8 cellular contexts compared by ENCODE assay signal in the genomic region with DNA sequence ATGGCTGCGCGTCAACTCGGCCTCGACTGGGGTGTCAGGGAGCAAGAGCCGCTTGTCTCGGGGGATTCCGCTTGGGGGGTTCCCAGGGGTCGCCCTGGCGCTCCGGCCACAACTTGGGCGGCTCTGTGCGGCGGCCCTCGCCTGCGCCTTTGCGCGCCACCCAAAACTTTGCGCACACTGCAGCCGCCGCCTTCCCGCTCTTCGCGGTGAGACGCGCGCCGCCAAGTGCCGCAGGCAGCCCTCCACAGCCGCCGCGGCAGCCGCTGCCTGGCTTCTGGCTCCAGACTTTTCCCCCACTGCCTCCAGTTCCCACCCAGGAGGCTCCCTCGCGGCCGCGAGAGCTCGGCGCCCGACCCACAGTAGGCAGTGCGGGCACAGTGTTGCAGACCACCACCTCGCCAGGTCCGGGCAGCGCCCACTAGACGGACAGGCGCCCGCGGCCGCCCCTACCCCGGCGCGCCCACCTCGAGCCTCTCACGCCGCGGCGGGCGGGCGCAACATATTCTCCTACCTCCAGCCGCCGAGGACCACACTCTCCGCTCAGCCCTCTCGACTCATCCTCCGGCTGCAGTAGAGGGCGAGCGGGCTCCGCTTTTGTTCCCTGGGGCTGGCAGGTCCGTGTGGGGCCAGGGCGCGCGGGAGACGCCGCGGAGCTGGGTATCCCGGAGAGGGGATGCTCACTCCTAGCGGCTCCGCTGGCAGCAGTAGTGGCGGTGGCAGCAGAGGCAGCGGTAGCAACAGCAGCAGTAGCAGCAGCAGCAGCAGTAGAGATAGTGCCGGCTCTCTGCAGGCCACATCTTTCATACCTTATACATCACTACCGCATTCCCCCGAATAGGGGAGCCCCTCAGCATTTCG.
DNase-seq lines count a peak whose midpoint lies in the region; ATAC-seq, FAIRE-seq and TF ChIP-seq lines count a peak whose summit lies in the region.

No MANE protein-coding gene starts in this region.

- SMC1A ChIA-PET in GM12878 (lab: Charles Lee; ENCODE audit: uncharacterized antibody, unreplicated experiment): interaction anchor here (0.6 kb wide), 1 partner anchor 97 kb away, joined by 3 read pairs; no protein-coding TSS in a partner anchor

- TF ChIP-seq POLR2A in GM18505 (IDR thresholded peaks at IDR 0.05; ENCODE audit: borderline replicate concordance, extremely low read depth, insufficient read depth, insufficient read length): no peak
- no peak for TF ChIP-seq POLR2A in GM12878 (IDR thresholded peaks at IDR 0.05; ENCODE audit: low read depth, low read length)

- H3K27me3 ChIP-seq in GM12878 (replicated peaks in 1 of 2; ENCODE audit: control insufficient read depth in 2 of 2, insufficient read depth in 2 of 2, low read length in 1 of 2): peaks cover 5 to 6% of the 10 kb centered on the region in 2 experiments; a peak in 3 of 4 replicates
- H3K27me3 ChIP-seq in iPS-18a (ENCODE audit: control insufficient read depth, insufficient read depth, low read length): peaks cover 34% of the 10 kb centered on the region

- H3K9me3 ChIP-seq in GM12878 (replicated peaks; ENCODE audit: control insufficient read depth, insufficient read depth, low read length) (no peaks in the 10 kb centered on the region), iPS-18a (ENCODE audit: control insufficient read depth, low read depth, low read length) (no peaks in the 10 kb centered on the region)

- no peak for TF ChIP-seq RAD21 in GM12878 (IDR thresholded peaks at IDR 0.05; ENCODE audit: insufficient read depth, low read depth, low read length)

- RAD21 ChIA-PET in GM12878 (lab: Charles Lee; ENCODE audit: unreplicated experiment): no interaction called here

- CTCF ChIA-PET in GM12878 (lab: Yijun Ruan, JAX): no interaction called here

- peak overlapping the region; percentile 23; the same call in 1 of the 2 replicates for H3K4me2 ChIP-seq in GM12878 (ENCODE audit: control insufficient read depth, insufficient read depth)

- intact Hi-C loops in GM12878 (cut with micrococcal nuclease; ENCODE audit: unreplicated experiment): no loop called here

- H3K4me1 ChIP-seq in GM12878 (ENCODE audit: control insufficient read depth, insufficient read depth, low read length): no peaks in the 10 kb centered on the region
- H3K4me1 ChIP-seq in iPS-18a (ENCODE audit: control insufficient read depth, low read depth, low read length): peaks cover 22% of the 10 kb centered on the region

- in situ Hi-C loops in GM12878 (cut with MboI): no loop called here

- no peaks in the 10 kb centered on the region for H4K20me1 ChIP-seq in GM12878 (ENCODE audit: control insufficient read depth, insufficient read depth)

- no peaks in the 10 kb centered on the region for H3K79me2 ChIP-seq in GM12878 (ENCODE audit: control insufficient read depth, insufficient read depth, low read length)

- H3K27ac ChIP-seq in GM12878 (ENCODE audit: control insufficient read depth, insufficient read depth) (no peak overlapping the region), iPS-18a (ENCODE audit: low read length) (no peak overlapping the region)

- ATAC-seq in GM18505 (IDR thresholded peaks at IDR 0.05; ENCODE audit: unreplicated experiment) (peak; percentile 62), GM12878 (peak; percentile 25; the same call in 2 of the 3 replicates), GM21737 (IDR thresholded peaks at IDR 0.05; ENCODE audit: unreplicated experiment) (no peak)

- no TSS peak for BruUV-seq in GM12878 (replicated peaks; lab: Mats Ljungman, UMichigan)

- no peak for TF ChIP-seq EP300 in GM12878 (IDR thresholded peaks at IDR 0.05; ENCODE audit: borderline replicate concordance in 1 of 2, control insufficient read depth in 1 of 2, low read depth in 2 of 2, low read length in 2 of 2)

- 15% methylated on average over 69 of the region's 82 CpGs for WGBS in GM12878 (ENCODE audit: insufficient coverage, insufficient replicate concordance, low lambda C conversion rate, missing lambda C conversion rate)

- POLR2A ChIA-PET in GM12878 (lab: Charles Lee): no interaction called here

- H3K4me3 ChIP-seq in GM12878 (no peak overlapping the region), iPS-18a (ENCODE audit: low read length) (peak overlapping the region; percentile 70), skeletal muscle cell (ENCODE audit: low read depth, low read length) (peak overlapping the region; percentile 42)

- no peak for TF ChIP-seq CTCF in GM12878 (IDR thresholded peaks at IDR 0.05 in 2 of 3, conservative IDR thresholded peaks at IDR 0.05 in 1 of 3; ENCODE audit: control insufficient read depth in 2 of 3, extremely low read depth in 1 of 3, insufficient read depth in 1 of 3, low read depth in 3 of 3, low read length in 3 of 3)

- DNase-seq in NCI-H1105 treated with DMSO at 0.1 percent for 48 hours (lab: John Stamatoyannopoulos, UW) (peak; percentile 55), GM12878 (ENCODE audit: low read depth, low spot score) (no peak), skeletal muscle cell (ENCODE audit: low read depth) (no peak), T1000 (lab: John Stamatoyannopoulos, UW) (no peak)
- DNase-seq in activated CD4-positive, CD25-positive, alpha-beta regulatory T cell treated with anti-CD3 and anti-CD28 coated beads, Interleukin-2, amount 50 U/mL, for 72 hours: no peak

- H3K9ac ChIP-seq in GM12878 (ENCODE audit: control insufficient read depth, insufficient read depth, low read length) (no peak overlapping the region), iPS-18a (ENCODE audit: low read length) (peak overlapping the region; percentile 7)

- H2AFZ ChIP-seq in GM12878 (ENCODE audit: control insufficient read depth, low read depth, low read length): peak overlapping the region; percentile 9; the same call in 1 of the 2 replicates

- no peak for FAIRE-seq in GM12878 (lab: Jason Lieb, UNC)

- H3K36me3 ChIP-seq in GM12878 (ENCODE audit: control insufficient read depth in 2 of 2, insufficient read depth in 2 of 2, low read length in 1 of 2) (no peaks in the 10 kb centered on the region), iPS-18a (ENCODE audit: control insufficient read depth, low read depth, low read length) (no peaks in the 10 kb centered on the region)

TF ChIP-seq in GM12878, 131 proteins besides CTCF, POLR2A, EP300 and RAD21 (continues in another document):
- peak; percentile 21 for TF ChIP-seq SUZ12 (IDR thresholded peaks at IDR 0.05; ENCODE audit: unreplicated experiment)
- no peak for TF ChIP-seq SPI1 (IDR thresholded peaks at IDR 0.05; ENCODE audit: borderline replicate concordance, insufficient read depth, low read depth, low read length)
- TF ChIP-seq HDAC6 (IDR thresholded peaks at IDR 0.05; ENCODE audit: unreplicated experiment): peak; percentile 84
- TF ChIP-seq BCLAF1 (IDR thresholded peaks at IDR 0.05): no peak
- TF ChIP-seq, protein P1, sequence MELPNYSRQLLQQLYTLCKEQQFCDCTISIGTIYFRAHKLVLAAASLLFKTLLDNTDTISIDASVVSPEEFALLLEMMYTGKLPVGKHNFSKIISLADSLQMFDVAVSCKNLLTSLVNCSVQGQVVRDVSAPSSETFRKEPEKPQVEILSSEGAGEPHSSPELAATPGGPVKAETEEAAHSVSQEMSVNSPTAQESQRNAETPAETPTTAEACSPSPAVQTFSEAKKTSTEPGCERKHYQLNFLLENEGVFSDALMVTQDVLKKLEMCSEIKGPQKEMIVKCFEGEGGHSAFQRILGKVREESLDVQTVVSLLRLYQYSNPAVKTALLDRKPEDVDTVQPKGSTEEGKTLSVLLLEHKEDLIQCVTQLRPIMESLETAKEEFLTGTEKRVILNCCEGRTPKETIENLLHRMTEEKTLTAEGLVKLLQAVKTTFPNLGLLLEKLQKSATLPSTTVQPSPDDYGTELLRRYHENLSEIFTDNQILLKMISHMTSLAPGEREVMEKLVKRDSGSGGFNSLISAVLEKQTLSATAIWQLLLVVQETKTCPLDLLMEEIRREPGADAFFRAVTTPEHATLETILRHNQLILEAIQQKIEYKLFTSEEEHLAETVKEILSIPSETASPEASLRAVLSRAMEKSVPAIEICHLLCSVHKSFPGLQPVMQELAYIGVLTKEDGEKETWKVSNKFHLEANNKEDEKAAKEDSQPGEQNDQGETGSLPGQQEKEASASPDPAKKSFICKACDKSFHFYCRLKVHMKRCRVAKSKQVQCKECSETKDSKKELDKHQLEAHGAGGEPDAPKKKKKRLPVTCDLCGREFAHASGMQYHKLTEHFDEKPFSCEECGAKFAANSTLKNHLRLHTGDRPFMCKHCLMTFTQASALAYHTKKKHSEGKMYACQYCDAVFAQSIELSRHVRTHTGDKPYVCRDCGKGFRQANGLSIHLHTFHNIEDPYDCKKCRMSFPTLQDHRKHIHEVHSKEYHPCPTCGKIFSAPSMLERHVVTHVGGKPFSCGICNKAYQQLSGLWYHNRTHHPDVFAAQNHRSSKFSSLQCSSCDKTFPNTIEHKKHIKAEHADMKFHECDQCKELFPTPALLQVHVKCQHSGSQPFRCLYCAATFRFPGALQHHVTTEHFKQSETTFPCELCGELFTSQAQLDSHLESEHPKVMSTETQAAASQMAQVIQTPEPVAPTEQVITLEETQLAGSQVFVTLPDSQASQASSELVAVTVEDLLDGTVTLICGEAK (IDR thresholded peaks at IDR 0.05; ENCODE audit: borderline replicate concordance): no peak
- no peak for TF ChIP-seq JUND (IDR thresholded peaks at IDR 0.05; ENCODE audit: low read depth, low read length)
- no peak for TF ChIP-seq ASH2L (IDR thresholded peaks at IDR 0.05; ENCODE audit: borderline replicate concordance, low read depth)
